Comparison of ENCODE assay signal across 12 cellular contexts in genomic region chr6:33926451-33926850, GRCh38.
DNase-seq lines count a peak whose midpoint lies in the region; ATAC-seq and TF ChIP-seq lines count a peak whose summit lies in the region.
"Had no signal": no experiment of that assay in that cellular context is flagged by ENCODE, and none has a peak within 500 bp of the region (broad histone marks: within the 10 kb centered on the region; RNA-seq: fewer than 3 reads in every experiment).

No MANE protein-coding gene starts in this region.

- no peak overlapping the region for H2BK12ac ChIP-seq in mesenchymal stem cell (ENCODE audit: low read length in 2 of 2)

- no peaks in the 10 kb centered on the region for H4K20me1 ChIP-seq in GM23248 (ENCODE audit: insufficient read depth)

- H3K36me3 ChIP-seq in GM23248 (ENCODE audit: low read depth), result no peaks in the 10 kb centered on the region
- H3K36me3 ChIP-seq in mesenchymal stem cell (ENCODE audit: control insufficient read depth in 1 of 2, insufficient read depth in 2 of 2, low read depth in 1 of 2, low read length in 2 of 2), result no peaks in the 10 kb centered on the region
- no peaks in the 10 kb centered on the region for H3K36me3 ChIP-seq in CD8-positive, alpha-beta T cell (ENCODE audit: insufficient read depth, low read length)
- H3K36me3 ChIP-seq: neutrophil had no signal

- no peaks in the 10 kb centered on the region for H3K36me3 Mint-ChIP-seq in CD8-positive, alpha-beta T cell
- H3K36me3 Mint-ChIP-seq in CD14-positive monocyte, result no peaks in the 10 kb centered on the region
- H3K36me3 Mint-ChIP-seq: activated naive CD8-positive, alpha-beta T cell had no signal

- no peak overlapping the region for H2BK120ac ChIP-seq in mesenchymal stem cell (ENCODE audit: low read depth, low read length)

- no peaks in the 10 kb centered on the region for H3K27me3 Mint-ChIP-seq in CD8-positive, alpha-beta T cell (ENCODE audit: low read depth)
- H3K27me3 Mint-ChIP-seq in CD14-positive monocyte (ENCODE audit: low read depth in 3 of 3), result peaks cover 2 to 9% (median 8%) of the 10 kb centered on the region in 3 donors
- H3K27me3 Mint-ChIP-seq: activated naive CD8-positive, alpha-beta T cell had no signal

- H3K27ac ChIP-seq in GM23248, result no peak overlapping the region
- no peak overlapping the region for H3K27ac ChIP-seq in mesenchymal stem cell (ENCODE audit: low read length, poor library complexity, severe bottlenecking)
- H3K27ac ChIP-seq in CD8-positive, alpha-beta T cell (ENCODE audit: low read depth, low read length), result no peak overlapping the region
- H3K27ac ChIP-seq: neutrophil, PC-9 had no signal

- H2AFZ ChIP-seq in GM23248, result no peak overlapping the region
- no peak overlapping the region for H2AFZ ChIP-seq in mesenchymal stem cell (ENCODE audit: low read depth, low read length)
- H2AFZ ChIP-seq: PC-9 had no signal

- H3K9me3 ChIP-seq in GM23248 (ENCODE audit: low read depth), result no peaks in the 10 kb centered on the region
- H3K9me3 ChIP-seq in mesenchymal stem cell (ENCODE audit: control insufficient read depth, low read length), result no peaks in the 10 kb centered on the region
- no peaks in the 10 kb centered on the region for H3K9me3 ChIP-seq in CD8-positive, alpha-beta T cell (ENCODE audit: low read length)
- H3K9me3 ChIP-seq: neutrophil had no signal

- H2AK5ac ChIP-seq in mesenchymal stem cell (ENCODE audit: low read length, severe bottlenecking), result no peak overlapping the region

- H3K4ac ChIP-seq in mesenchymal stem cell (ENCODE audit: low read depth in 1 of 2, low read length in 2 of 2), result no peak overlapping the region

- POLR2A ChIA-PET in CD8-positive, alpha-beta T cell (lab: Charles Lee), result no interaction called here

- H4K8ac ChIP-seq in mesenchymal stem cell (ENCODE audit: low read length), result no peak overlapping the region

- no peak overlapping the region for H3K23ac ChIP-seq in mesenchymal stem cell (ENCODE audit: low read length in 2 of 2)

- no peak overlapping the region for H2BK15ac ChIP-seq in mesenchymal stem cell (ENCODE audit: low read depth, poor library complexity, severe bottlenecking)

- ATAC-seq in CD8-positive, alpha-beta T cell, result no peak

- intact Hi-C loops in CD8-positive, alpha-beta T cell (cut with DNase I, micrococcal nuclease), result loop anchor here in 1 of 2 experiments (10.0 kb wide), 1 partner anchor 152 kb away; no protein-coding TSS in a partner anchor
- intact Hi-C loops in CD14-positive monocyte (cut with micrococcal nuclease), result no loop called here

- in situ Hi-C loops in GM23248 (cut with MboI), result no loop called here

- no peaks in the 10 kb centered on the region for H3F3A ChIP-seq in GM23248 (ENCODE audit: insufficient read depth)

- H3K4me1 Mint-ChIP-seq in CD8-positive, alpha-beta T cell (ENCODE audit: low read depth), result peaks cover 16% of the 10 kb centered on the region
- no peaks in the 10 kb centered on the region for H3K4me1 Mint-ChIP-seq in CD14-positive monocyte

- H3K27ac Mint-ChIP-seq in CD8-positive, alpha-beta T cell, result no peak overlapping the region
- H3K27ac Mint-ChIP-seq in CD14-positive monocyte, result no peak overlapping the region
- H3K27ac Mint-ChIP-seq: activated naive CD8-positive, alpha-beta T cell had no signal

- 95 to 97% methylated on average over 4 of the region's 4 CpGs for WGBS in GM23248 (ENCODE audit: low coverage in 1 of 2, low lambda C conversion rate in 2 of 2, missing lambda C conversion rate in 2 of 2), 2 experiments
- 96% methylated on average over 4 of the region's 4 CpGs for WGBS in mesenchymal stem cell

- H3K4me3 ChIP-seq in GM23248 (no peak overlapping the region), mesenchymal stem cell (ENCODE audit: insufficient read depth in 1 of 2, low read depth in 1 of 2, low read length in 2 of 2) (no peak overlapping the region)
- H3K4me3 ChIP-seq in CD8-positive, alpha-beta T cell (ENCODE audit: low read depth, low read length), result no peak overlapping the region
- H3K4me3 ChIP-seq: PC-9 had no signal

- no peaks in the 10 kb centered on the region for H3K9me2 ChIP-seq in GM23248 (ENCODE audit: insufficient read depth)

- H3K9ac ChIP-seq in GM23248, result no peak overlapping the region
- H3K9ac ChIP-seq in mesenchymal stem cell (ENCODE audit: low read length), result no peak overlapping the region

- CTCF ChIA-PET in CD8-positive, alpha-beta T cell (lab: Charles Lee), result interaction anchor here (1.5 kb wide), 1 partner anchor 155 kb away, joined by 5 read pairs; no protein-coding TSS in a partner anchor

- no peaks in the 10 kb centered on the region for H3K27me3 ChIP-seq in GM23248 (replicated peaks; ENCODE audit: insufficient read depth)
- peaks cover 15 to 28% of the 10 kb centered on the region in 2 experiments for H3K27me3 ChIP-seq in mesenchymal stem cell (ENCODE audit: control insufficient read depth in 1 of 2, insufficient read depth in 1 of 2, low read length in 2 of 2)
- no peaks in the 10 kb centered on the region for H3K27me3 ChIP-seq in CD8-positive, alpha-beta T cell (ENCODE audit: insufficient read depth, low read length)
- H3K27me3 ChIP-seq: neutrophil had no signal

- no peaks in the 10 kb centered on the region for H3K9me3 Mint-ChIP-seq in CD8-positive, alpha-beta T cell
- peaks cover 0 to 2% (median 0%) of the 10 kb centered on the region in 7 donors for H3K9me3 Mint-ChIP-seq in CD14-positive monocyte

- DNase-seq in GM23248 (peak; percentile 22), MV-4-11 (lab: John Stamatoyannopoulos, UW) (peak; percentile 31), SW480 (ENCODE audit: low spot score) (peak; percentile 36), mesenchymal stem cell (peak; percentile 4), CD14-positive monocyte (ENCODE audit: low spot score) (no peak)
- DNase-seq in stimulated activated CD4-positive, alpha-beta T cell treated with anti-CD3 and anti-CD28 coated beads, Interleukin-1b, Interleukin-23, amount 100 ng/mL, for 48 hours, result no peak
- DNase-seq in CD8-positive, alpha-beta T cell, result no peak
- DNase-seq: activated CD4-positive, alpha-beta T cell treated with anti-CD3 and anti-CD28 coated beads for 1 hour; PC-9; stimulated activated CD4-positive, alpha-beta T cell treated with anti-CD3 and anti-CD28 coated beads, Interleukin-2, amount 100 ng/mL, for 24 hours had no signal

- no peak overlapping the region for H3K14ac ChIP-seq in mesenchymal stem cell (ENCODE audit: low read length in 2 of 2)

- H3K4me3 Mint-ChIP-seq in CD8-positive, alpha-beta T cell, result no peak overlapping the region
- H3K4me3 Mint-ChIP-seq in CD14-positive monocyte, result no peak overlapping the region
- H3K4me3 Mint-ChIP-seq: activated naive CD8-positive, alpha-beta T cell had no signal

- H3K79me1 ChIP-seq in mesenchymal stem cell (replicated peaks; ENCODE audit: low read length, poor library complexity, severe bottlenecking), result no peaks in the 10 kb centered on the region

- no peak overlapping the region for H4K91ac ChIP-seq in mesenchymal stem cell (ENCODE audit: low read length)

- H2BK5ac ChIP-seq in mesenchymal stem cell (ENCODE audit: low read depth, low read length, poor library complexity, severe bottlenecking), result no peak overlapping the region

- H3K4me1 ChIP-seq in GM23248 (ENCODE audit: insufficient read depth), result peaks cover 9% of the 10 kb centered on the region
- peaks cover 2% of the 10 kb centered on the region for H3K4me1 ChIP-seq in mesenchymal stem cell (ENCODE audit: control insufficient read depth, insufficient read depth, low read depth, low read length)
- H3K4me1 ChIP-seq in CD8-positive, alpha-beta T cell (ENCODE audit: insufficient read depth, low read length), result peaks cover 14% of the 10 kb centered on the region

- no peaks in the 10 kb centered on the region for H3K79me2 ChIP-seq in GM23248 (ENCODE audit: insufficient read depth)

- TF ChIP-seq CTCF in CD8-positive, alpha-beta T cell (IDR thresholded peaks at IDR 0.05), result no peak
- no peak for TF ChIP-seq CTCF in CD14-positive monocyte (IDR thresholded peaks at IDR 0.05)

- no peak overlapping the region for H3K18ac ChIP-seq in mesenchymal stem cell (ENCODE audit: low read depth in 1 of 2, low read length in 2 of 2)

- H3K4me2 ChIP-seq in GM23248 (ENCODE audit: unreplicated experiment) (no peak overlapping the region), mesenchymal stem cell (ENCODE audit: low read length, poor library complexity, severe bottlenecking) (no peak overlapping the region)
- H3K4me2 ChIP-seq: PC-9 had no signal

Comparison
In these comparisons a context has a peak if more than half of its experiments do, and no peak if none do; other contexts are left out.
1. DNase-seq: peak in GM23248 (single experiment), MV-4-11 (single experiment), SW480 (single experiment) and mesenchymal stem cell (single experiment); none in stimulated activated CD4-positive, alpha-beta T cell treated with anti-CD3 and anti-CD28 coated beads, Interleukin-1b, Interleukin-23, amount 100 ng/mL, for 48 hours (single experiment), CD8-positive, alpha-beta T cell (0 of 7) and CD14-positive monocyte (single experiment).